In genomic region chr19:50793558-50794065, GRCh38 we compare ENCODE assay signal across 1 cellular context.
TF ChIP-seq lines count a peak whose summit lies in the region.

No MANE protein-coding gene starts in this region.

TF ChIP-seq in SK-N-SH, 30 proteins besides CTCF, POLR2A, EP300 and RAD21:
- TF ChIP-seq REST (IDR thresholded peaks at IDR 0.05; ENCODE audit: low read depth, low read length) (no peak), USF2 (IDR thresholded peaks at IDR 0.05; ENCODE audit: borderline replicate concordance, low read depth, low read length) (no peak), SMC3 (IDR thresholded peaks at IDR 0.05; ENCODE audit: low read depth, low read length) (no peak), TEAD4 (IDR thresholded peaks at IDR 0.05; ENCODE audit: borderline replicate concordance, insufficient read depth) (no peak), CHD2 (IDR thresholded peaks at IDR 0.05; ENCODE audit: low read length, partially characterized antibody) (no peak), YY1 (IDR thresholded peaks at IDR 0.05; ENCODE audit: low read depth) (no peak), POLR2AphosphoS5 (IDR thresholded peaks at IDR 0.05; ENCODE audit: low read depth, low read length) (no peak; the same call in 1 of the 2 replicates), FOSL2 (IDR thresholded peaks at IDR 0.05; ENCODE audit: borderline replicate concordance, low read depth) (no peak), SIN3A (IDR thresholded peaks at IDR 0.05; ENCODE audit: borderline replicate concordance, low read depth, low read length) (no peak), ELF1 (IDR thresholded peaks at IDR 0.05) (no peak), RFX5 (IDR thresholded peaks at IDR 0.05; ENCODE audit: low read length) (no peak), NRF1 (IDR thresholded peaks at IDR 0.05; ENCODE audit: low read depth, low read length) (no peak), NFIC (IDR thresholded peaks at IDR 0.05; ENCODE audit: borderline replicate concordance) (no peak)
